Comparison of ENCODE assay signal across 21 cellular contexts in the genomic region with DNA sequence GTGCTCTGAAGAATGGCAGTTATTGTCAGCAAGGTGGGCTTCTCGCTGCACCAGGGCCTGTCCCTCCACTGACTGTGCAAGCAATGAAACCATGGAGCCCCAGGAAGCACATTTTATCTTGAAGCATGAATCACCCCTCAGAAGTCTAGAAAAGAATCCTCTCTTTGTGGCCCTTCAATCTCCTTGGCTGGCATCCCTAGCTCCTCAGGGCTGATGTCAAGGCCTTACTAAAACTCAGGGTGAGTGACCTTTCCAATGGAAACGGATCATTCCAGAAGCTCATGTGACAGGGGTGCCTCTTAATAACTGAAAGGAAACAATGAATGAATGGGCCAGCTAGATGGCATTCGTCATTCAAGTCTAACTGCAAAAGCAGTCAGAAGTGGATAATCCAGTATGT. TPM values are rescaled to one million over a fixed set of nuclear protein-coding genes. Genes with fewer than 3 reads are reported as not detected.
A peak's percentile ranks its signal among the peaks of the same experiment; 100 is the strongest.
DNase-seq lines count a peak whose midpoint lies in the region; ATAC-seq and TF ChIP-seq lines count a peak whose summit lies in the region.
"Had no signal": no experiment of that assay in that cellular context is flagged by ENCODE, and none has a peak within 500 bp of the region (broad histone marks: within the 10 kb centered on the region; RNA-seq: fewer than 3 reads in every experiment).

No MANE protein-coding gene starts in this region.

- H3K4me3 Mint-ChIP-seq in activated naive CD8-positive, alpha-beta T cell, result no peak overlapping the region
- no peak overlapping the region for H3K4me3 Mint-ChIP-seq in activated naive CD8-positive, alpha-beta T cell treated with anti-CD3 and anti-CD28 coated beads for 36 hours
- H3K4me3 Mint-ChIP-seq: activated T-cell treated with anti-CD3 and anti-CD28 coated beads, Interleukin-2, amount 50 U/mL, for 72 hours; type B pancreatic cell had no signal

- H3K27ac Mint-ChIP-seq in activated naive CD8-positive, alpha-beta T cell, result peak overlapping the region; percentile 8
- no peak overlapping the region for H3K27ac Mint-ChIP-seq in activated naive CD8-positive, alpha-beta T cell treated with anti-CD3 and anti-CD28 coated beads for 36 hours
- H3K27ac Mint-ChIP-seq: activated T-cell treated with anti-CD3 and anti-CD28 coated beads, Interleukin-2, amount 50 U/mL, for 72 hours; type B pancreatic cell had no signal

- no peaks in the 10 kb centered on the region for H3K36me3 Mint-ChIP-seq in activated naive CD8-positive, alpha-beta T cell
- no peaks in the 10 kb centered on the region for H3K36me3 Mint-ChIP-seq in activated naive CD8-positive, alpha-beta T cell treated with anti-CD3 and anti-CD28 coated beads for 36 hours
- H3K36me3 Mint-ChIP-seq: type B pancreatic cell had no signal

- no peaks in the 10 kb centered on the region for H3K36me3 ChIP-seq in adrenal gland (replicated peaks in 1 of 2)

- H3K4me1 ChIP-seq in adrenal gland (replicated peaks in 1 of 2), result peaks cover 31 to 67% of the 10 kb centered on the region in 2 donors

- H3K27me3 Mint-ChIP-seq in activated naive CD8-positive, alpha-beta T cell, result no peaks in the 10 kb centered on the region
- H3K27me3 Mint-ChIP-seq in activated naive CD8-positive, alpha-beta T cell treated with anti-CD3 and anti-CD28 coated beads for 36 hours, result no peaks in the 10 kb centered on the region

- 24 to 39% (median 30%) methylated on average over 3 of the region's 3 CpGs for WGBS in adrenal gland, 4 donors

- no peaks in the 10 kb centered on the region for H3K9me3 ChIP-seq in adrenal gland (replicated peaks in 1 of 3)
- H3K9me3 ChIP-seq: SK-N-SH had no signal

- no peak for TF ChIP-seq CTCF in adrenal gland (IDR thresholded peaks at IDR 0.05)

- no peak for DNase-seq in activated naive CD8-positive, alpha-beta T cell treated with anti-CD3 and anti-CD28 coated beads for 36 hours
- DNase-seq in adrenal gland, result peak; percentile 41 to 80 (median 70)
- DNase-seq in kidney tubule cell (ENCODE audit: low spot score), result peak; percentile 58
- no peak for DNase-seq in globus pallidus (ENCODE audit: low spot score)
- DNase-seq in activated CD4-positive, alpha-beta T cell treated with anti-CD3 and anti-CD28 coated beads, Interleukin-2, amount 50 U/mL, for 4 hours, result no peak
- DNase-seq in DMS114 treated with DMSO at 0.1 percent for 48 hours (lab: John Stamatoyannopoulos, UW; ENCODE audit: unreplicated experiment), result no peak
- DNase-seq: activated CD4-positive, alpha-beta T cell treated with anti-CD3 and anti-CD28 coated beads for 48 hours; activated naive CD4-positive, alpha-beta T cell treated with Interleukin-2 at 50 U/mL for 16 hours; activated T-cell treated with anti-CD3 and anti-CD28 coated beads, Interleukin-2, amount 50 U/mL, for 72 hours; COR-L47; cortex of kidney; DND-41; KBM-7; NCI-H2171; stimulated activated CD4-positive, alpha-beta T cell treated with anti-CD3 and anti-CD28 coated beads, Interleukin-1b, Interleukin-23, amount 100 ng/mL, for 48 hours had no signal

- intact Hi-C loops in adrenal gland (cut with DNase I), result no loop called here

- no peak overlapping the region for H3K4me3 ChIP-seq in adrenal gland

- peak in 1 of 2 donors; percentile 12 for TF ChIP-seq POLR2A in adrenal gland (IDR thresholded peaks at IDR 0.05)

- peak overlapping the region; percentile 59 to 91 (median 78) for H3K27ac ChIP-seq in adrenal gland
- H3K27ac ChIP-seq: 22Rv1, VCaP had no signal

- H3K9me3 Mint-ChIP-seq in activated naive CD8-positive, alpha-beta T cell (ENCODE audit: low read depth), result no peaks in the 10 kb centered on the region
- H3K9me3 Mint-ChIP-seq in activated naive CD8-positive, alpha-beta T cell treated with anti-CD3 and anti-CD28 coated beads for 36 hours, result no peaks in the 10 kb centered on the region
- H3K9me3 Mint-ChIP-seq: activated T-cell treated with anti-CD3 and anti-CD28 coated beads, Interleukin-2, amount 50 U/mL, for 72 hours; type B pancreatic cell had no signal

- H3K4me1 Mint-ChIP-seq in activated naive CD8-positive, alpha-beta T cell (ENCODE audit: low read depth), result peaks cover 18% of the 10 kb centered on the region
- peaks cover 22% of the 10 kb centered on the region for H3K4me1 Mint-ChIP-seq in activated naive CD8-positive, alpha-beta T cell treated with anti-CD3 and anti-CD28 coated beads for 36 hours

- ATAC-seq in GM19452 (IDR thresholded peaks at IDR 0.05; ENCODE audit: unreplicated experiment), result no peak
- ATAC-seq: activated T-cell treated with anti-CD3 and anti-CD28 coated beads, Interleukin-2, amount 50 U/mL, for 72 hours had no signal

- H3K27me3 ChIP-seq in adrenal gland, result no peaks in the 10 kb centered on the region

RNA-seq across cellular contexts. Expression of gene PLEKHH1, which starts 22.3 kb away (rescaled TPM):
- 1 to 10 TPM; 2.4 to 3.3 TPM for total RNA-seq in activated naive CD8-positive, alpha-beta T cell treated with anti-CD3 and anti-CD28 coated beads for 36 hours
- 10 to 100 TPM in 7 of 8 donors, 1 to 10 TPM in 1; 8.3 to 30.6 (median 18.6) TPM for total RNA-seq in adrenal gland
- 10 to 100 TPM; 19.3 to 50.4 (median 28.0) TPM for polyA plus RNA-seq in adrenal gland

RNA-seq across cellular contexts. Expression of gene TMEM229B, which starts 22.3 kb away (rescaled TPM):
- 1 to 10 TPM; 3.1 to 3.5 TPM for total RNA-seq in activated naive CD8-positive, alpha-beta T cell treated with anti-CD3 and anti-CD28 coated beads for 36 hours
- 10 to 100 TPM; 27.8 to 63.9 (median 40.1) TPM for total RNA-seq in adrenal gland
- 10 to 100 TPM in 2 of 3 donors, 1 to 10 TPM in 1; 5.7 to 31.9 (median 12.0) TPM for polyA plus RNA-seq in adrenal gland

Comparison
In these comparisons a context has a peak if more than half of its experiments do, and no peak if none do; other contexts are left out.
1. DNase-seq: peak in adrenal gland (7 of 7) and kidney tubule cell (single experiment); none in activated naive CD8-positive, alpha-beta T cell treated with anti-CD3 and anti-CD28 coated beads for 36 hours (single experiment), globus pallidus (single experiment), activated CD4-positive, alpha-beta T cell treated with anti-CD3 and anti-CD28 coated beads, Interleukin-2, amount 50 U/mL, for 4 hours (0 of 2) and DMS114 treated with DMSO at 0.1 percent for 48 hours (single experiment).
2. RNA of gene TMEM229B, which starts 22.3 kb away (total RNA-seq): 27.8 to 63.9 TPM in adrenal gland; 3.1 to 3.5 TPM in activated naive CD8-positive, alpha-beta T cell treated with anti-CD3 and anti-CD28 coated beads for 36 hours; every median in the first group is over 4 times any median in the second.